In the genomic region with DNA sequence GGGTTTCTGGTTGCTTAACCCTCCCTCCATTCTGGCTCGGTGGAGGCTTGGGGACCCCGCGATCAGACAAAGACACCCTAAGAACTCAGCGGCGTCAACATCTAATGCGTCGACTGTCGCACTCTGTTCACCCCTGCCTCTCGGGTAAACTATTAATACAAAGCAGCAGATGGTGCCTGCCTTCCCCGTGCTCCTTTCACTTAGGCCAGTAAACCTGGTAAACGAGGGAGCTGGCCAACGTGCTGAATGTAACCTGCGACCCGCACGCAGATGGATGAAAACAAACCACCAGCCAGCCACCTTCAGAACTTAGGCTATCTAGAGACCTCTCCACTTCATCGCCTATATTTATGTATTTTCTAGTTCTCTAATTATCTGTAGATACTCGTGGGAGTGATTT, we compare ENCODE assay signal across 9 cellular contexts. TPM values are rescaled to one million over a fixed set of nuclear protein-coding genes. Genes with fewer than 3 reads are reported as not detected.
A peak's percentile ranks its signal among the peaks of the same experiment; 100 is the strongest.
DNase-seq lines count a peak whose midpoint lies in the region; ATAC-seq and TF ChIP-seq lines count a peak whose summit lies in the region.
"Had no signal": no experiment of that assay in that cellular context is flagged by ENCODE, and none has a peak within 500 bp of the region (broad histone marks: within the 10 kb centered on the region; RNA-seq: fewer than 3 reads in every experiment).

No MANE protein-coding gene starts in this region.

- CTCF ChIA-PET in SK-N-SH (lab: Yijun Ruan, JAX) (interaction anchor here (1.3 to 6.6 kb wide), 2 partner anchors 209 to 317 kb away, joined by 4 to 57 read pairs; no protein-coding TSS in a partner anchor), T-cell (lab: Charles Lee) (no interaction called here)

- H3K9ac ChIP-seq in SK-N-SH = no peak overlapping the region
- H3K9ac ChIP-seq: BLaER1 treated with 17β-estradiol and CSF1 and Interleukin-3, amounts not matched to agents 10 nM and 100 nM had no signal

- no peaks in the 10 kb centered on the region for H3K9me2 ChIP-seq in SK-N-SH

- no peak for TF ChIP-seq CTCF in SK-N-SH (IDR thresholded peaks at IDR 0.05)
- no peak for TF ChIP-seq CTCF in testis (IDR thresholded peaks at IDR 0.05)
- TF ChIP-seq CTCF in vagina (IDR thresholded peaks at IDR 0.05) = no peak

- H3K4me2 ChIP-seq in SK-N-SH = peak overlapping the region; percentile 95; the same call in 1 of the 2 replicates
- H3K4me2 ChIP-seq: BLaER1 treated with 17β-estradiol and CSF1 and Interleukin-3, amounts not matched to agents 10 nM and 100 nM had no signal

- peaks cover 0 to 8% (median 4%) of the 10 kb centered on the region in 3 donors for H3K9me3 Mint-ChIP-seq in T-cell

- ATAC-seq in SK-N-SH treated with all-trans-retinoic acid at 6 μM for 48 hours (no peak), T-cell (replicated peaks in 1 of 4) (no peak)

- H3K27ac Mint-ChIP-seq in T-cell = no peak overlapping the region

- H3K4me1 ChIP-seq in SK-N-SH (ENCODE audit: control insufficient read depth in 1 of 2, insufficient read depth in 2 of 2, low read depth in 1 of 2, low read length in 1 of 2) (peaks cover 0 to 15% of the 10 kb centered on the region in 2 experiments; a peak in 2 of 4 replicates), testis (peaks cover 9% of the 10 kb centered on the region), vagina (peaks cover 11% of the 10 kb centered on the region)

- H3K9me3 ChIP-seq in SK-N-SH = no peaks in the 10 kb centered on the region
- no peaks in the 10 kb centered on the region for H3K9me3 ChIP-seq in testis
- no peaks in the 10 kb centered on the region for H3K9me3 ChIP-seq in vagina

- DNase-seq in SK-N-SH (peak; percentile 2), SK-N-DZ (ENCODE audit: low spot score) (peak; percentile 64), head of caudate nucleus (peak in 22 of 42 donors; percentile 1 to 54 (median 13)), testis (peak; percentile 70), T-cell (no peak), vagina (ENCODE audit: extremely low spot score in 2 of 2) (no peak), cerebellar nuclear complex (lab: John Stamatoyannopoulos, UW) (no peak)

- intact Hi-C loops in head of caudate nucleus (cut with DNase I) = no loop called here
- intact Hi-C loops in testis (cut with DNase I; ENCODE audit: low total_unique reads) = no loop called here
- intact Hi-C loops in vagina (cut with DNase I) = no loop called here

- H3K27me3 Mint-ChIP-seq in T-cell = peaks cover 40 to 43% of the 10 kb centered on the region in 2 donors

- peaks cover 0 to 2% (median 0%) of the 10 kb centered on the region in 3 donors for H3K4me1 Mint-ChIP-seq in T-cell

- WGBS in SK-N-SH (ENCODE audit: low lambda C conversion rate) = 56% methylated on average over 13 of the region's 17 CpGs
- WGBS in testis, 2 donors = 1 to 5% methylated on average over 9 to 17 of the region's 17 CpGs

- H2AFZ ChIP-seq in SK-N-SH (ENCODE audit: low read depth) = no peak overlapping the region

- H3K4me3 ChIP-seq in SK-N-SH (ENCODE audit: low read depth in 2 of 2, low read length in 1 of 2) (no peak overlapping the region), testis (no peak overlapping the region), vagina (no peak overlapping the region)
- H3K4me3 ChIP-seq: BLaER1 treated with 17β-estradiol and CSF1 and Interleukin-3, amounts not matched to agents 10 nM and 100 nM had no signal

- H4K20me1 ChIP-seq in SK-N-SH (ENCODE audit: insufficient read depth) = no peaks in the 10 kb centered on the region
- H4K20me1 ChIP-seq: BLaER1 treated with 17β-estradiol and CSF1 and Interleukin-3, amounts not matched to agents 10 nM and 100 nM had no signal

- H3K36me3 ChIP-seq in SK-N-SH (replicated peaks in 1 of 2; ENCODE audit: control insufficient read depth in 1 of 2, insufficient read depth in 2 of 2, low read length in 1 of 2) (no peaks in the 10 kb centered on the region), testis (ENCODE audit: low read depth, missing control alignments) (no peaks in the 10 kb centered on the region), vagina (no peaks in the 10 kb centered on the region)
- H3K36me3 ChIP-seq: BLaER1 treated with 17β-estradiol and CSF1 and Interleukin-3, amounts not matched to agents 10 nM and 100 nM had no signal

- H3K4me3 Mint-ChIP-seq in T-cell = no peak overlapping the region

- peaks cover 8% of the 10 kb centered on the region for H3F3A ChIP-seq in SK-N-SH (replicated peaks; ENCODE audit: insufficient read depth)

- no peak for TF ChIP-seq EP300 in SK-N-SH (IDR thresholded peaks at IDR 0.05; ENCODE audit: borderline replicate concordance in 1 of 2, low read depth in 1 of 2, low read length in 1 of 2)

- TF ChIP-seq RAD21 in SK-N-SH (IDR thresholded peaks at IDR 0.05; ENCODE audit: low read length) = no peak

- POLR2A ChIA-PET in SK-N-SH (lab: Yijun Ruan, JAX) (no interaction called here), T-cell (lab: Charles Lee) (no interaction called here)

- no peaks in the 10 kb centered on the region; the same call in 1 of the 2 replicates for H3K79me2 ChIP-seq in SK-N-SH (ENCODE audit: insufficient read depth)

- TF ChIP-seq POLR2A in testis (IDR thresholded peaks at IDR 0.05) = no peak
- no peak for TF ChIP-seq POLR2A in vagina (IDR thresholded peaks at IDR 0.05)

- no peak overlapping the region for H3K27ac ChIP-seq in SK-N-SH (ENCODE audit: low read depth in 2 of 2, low read length in 1 of 2)
- H3K27ac ChIP-seq in testis = no peak overlapping the region
- no peak overlapping the region for H3K27ac ChIP-seq in vagina
- H3K27ac ChIP-seq: BLaER1 treated with 17β-estradiol and CSF1 and Interleukin-3, amounts not matched to agents 10 nM and 100 nM had no signal

- H3K27me3 ChIP-seq in SK-N-SH (ENCODE audit: insufficient read depth) (no peaks in the 10 kb centered on the region), testis (no peaks in the 10 kb centered on the region), vagina (no peaks in the 10 kb centered on the region)
- H3K27me3 ChIP-seq: BLaER1 treated with 17β-estradiol and CSF1 and Interleukin-3, amounts not matched to agents 10 nM and 100 nM had no signal

- no peaks in the 10 kb centered on the region for H3K36me3 Mint-ChIP-seq in T-cell

TF ChIP-seq in SK-N-SH, 30 proteins besides CTCF, POLR2A, EP300 and RAD21 (continues in another document):
- TF ChIP-seq ELF1 (IDR thresholded peaks at IDR 0.05) = no peak
- TF ChIP-seq, protein P1, sequence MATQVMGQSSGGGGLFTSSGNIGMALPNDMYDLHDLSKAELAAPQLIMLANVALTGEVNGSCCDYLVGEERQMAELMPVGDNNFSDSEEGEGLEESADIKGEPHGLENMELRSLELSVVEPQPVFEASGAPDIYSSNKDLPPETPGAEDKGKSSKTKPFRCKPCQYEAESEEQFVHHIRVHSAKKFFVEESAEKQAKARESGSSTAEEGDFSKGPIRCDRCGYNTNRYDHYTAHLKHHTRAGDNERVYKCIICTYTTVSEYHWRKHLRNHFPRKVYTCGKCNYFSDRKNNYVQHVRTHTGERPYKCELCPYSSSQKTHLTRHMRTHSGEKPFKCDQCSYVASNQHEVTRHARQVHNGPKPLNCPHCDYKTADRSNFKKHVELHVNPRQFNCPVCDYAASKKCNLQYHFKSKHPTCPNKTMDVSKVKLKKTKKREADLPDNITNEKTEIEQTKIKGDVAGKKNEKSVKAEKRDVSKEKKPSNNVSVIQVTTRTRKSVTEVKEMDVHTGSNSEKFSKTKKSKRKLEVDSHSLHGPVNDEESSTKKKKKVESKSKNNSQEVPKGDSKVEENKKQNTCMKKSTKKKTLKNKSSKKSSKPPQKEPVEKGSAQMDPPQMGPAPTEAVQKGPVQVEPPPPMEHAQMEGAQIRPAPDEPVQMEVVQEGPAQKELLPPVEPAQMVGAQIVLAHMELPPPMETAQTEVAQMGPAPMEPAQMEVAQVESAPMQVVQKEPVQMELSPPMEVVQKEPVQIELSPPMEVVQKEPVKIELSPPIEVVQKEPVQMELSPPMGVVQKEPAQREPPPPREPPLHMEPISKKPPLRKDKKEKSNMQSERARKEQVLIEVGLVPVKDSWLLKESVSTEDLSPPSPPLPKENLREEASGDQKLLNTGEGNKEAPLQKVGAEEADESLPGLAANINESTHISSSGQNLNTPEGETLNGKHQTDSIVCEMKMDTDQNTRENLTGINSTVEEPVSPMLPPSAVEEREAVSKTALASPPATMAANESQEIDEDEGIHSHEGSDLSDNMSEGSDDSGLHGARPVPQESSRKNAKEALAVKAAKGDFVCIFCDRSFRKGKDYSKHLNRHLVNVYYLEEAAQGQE (IDR thresholded peaks at IDR 0.05; ENCODE audit: low read depth, low read length) = peak; percentile 98

TF ChIP-seq in SK-N-SH treated with all-trans-retinoic acid at 6 μM for 48 hours, 23 proteins besides CTCF, POLR2A, EP300 and RAD21 (continues in another document):
- no peak for TF ChIP-seq OSR1 (CRISPR knock-in tag; IDR thresholded peaks at IDR 0.05)
- TF ChIP-seq ISL1 (CRISPR knock-in tag; IDR thresholded peaks at IDR 0.05) = no peak
- no peak for TF ChIP-seq ZNF565 (CRISPR knock-in tag; conservative IDR thresholded peaks at IDR 0.05; ENCODE audit: low read depth)
- TF ChIP-seq ZFP30 (CRISPR knock-in tag; IDR thresholded peaks at IDR 0.05) = no peak
- TF ChIP-seq ZFP3 (CRISPR knock-in tag; IDR thresholded peaks at IDR 0.05) = no peak
- no peak for TF ChIP-seq TOX (CRISPR knock-in tag; IDR thresholded peaks at IDR 0.05; ENCODE audit: borderline replicate concordance)
- TF ChIP-seq SNAI2 (CRISPR knock-in tag; IDR thresholded peaks at IDR 0.05) = no peak
- TF ChIP-seq, protein P2, sequence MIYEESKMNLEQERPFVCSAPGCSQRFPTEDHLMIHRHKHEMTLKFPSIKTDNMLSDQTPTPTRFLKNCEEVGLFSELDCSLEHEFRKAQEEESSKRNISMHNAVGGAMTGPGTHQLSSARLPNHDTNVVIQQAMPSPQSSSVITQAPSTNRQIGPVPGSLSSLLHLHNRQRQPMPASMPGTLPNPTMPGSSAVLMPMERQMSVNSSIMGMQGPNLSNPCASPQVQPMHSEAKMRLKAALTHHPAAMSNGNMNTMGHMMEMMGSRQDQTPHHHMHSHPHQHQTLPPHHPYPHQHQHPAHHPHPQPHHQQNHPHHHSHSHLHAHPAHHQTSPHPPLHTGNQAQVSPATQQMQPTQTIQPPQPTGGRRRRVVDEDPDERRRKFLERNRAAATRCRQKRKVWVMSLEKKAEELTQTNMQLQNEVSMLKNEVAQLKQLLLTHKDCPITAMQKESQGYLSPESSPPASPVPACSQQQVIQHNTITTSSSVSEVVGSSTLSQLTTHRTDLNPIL (CRISPR knock-in tag; IDR thresholded peaks at IDR 0.05; ENCODE audit: low read depth) = no peak
- no peak for TF ChIP-seq BACH2 (CRISPR knock-in tag; IDR thresholded peaks at IDR 0.05; ENCODE audit: borderline replicate concordance)
- no peak for TF ChIP-seq PPARA (CRISPR knock-in tag; IDR thresholded peaks at IDR 0.05; ENCODE audit: borderline replicate concordance)
- TF ChIP-seq ZC3H10 (CRISPR knock-in tag; IDR thresholded peaks at IDR 0.05) = no peak

RNA-seq across cellular contexts. Expression of a gene that starts 0.8 kb away (rescaled TPM):
- polyA plus RNA-seq in SK-N-SH (2012; rRNA removed) (5.8 and 7.3 TPM in 2 replicates), testis (ENCODE audit: insufficient read depth, low read depth, low replicate concordance) (8.6 TPM)
- 5.6 and 6.6 TPM in 2 replicates for polyA plus RNA-seq in SK-N-SH (2012; cell fraction: cytosol; rRNA removed)
- 10.8 and 18.0 TPM in 2 replicates for polyA plus RNA-seq in SK-N-SH (2012; cell fraction: nucleus; rRNA removed)
- polyA plus RNA-seq in SK-N-DZ (2014; cell fraction: cytosol; rRNA removed) = 19.3 and 28.9 TPM in 2 replicates
- polyA plus RNA-seq in SK-N-DZ (2014; cell fraction: nucleus; rRNA removed) = 48.2 and 52.2 TPM in 2 replicates
- total RNA-seq in testis (10 to 100 TPM; 21.6 to 56.4 TPM), T-cell (under 1 TPM in 1 of 5 donors, not detected in 4; 0.49 TPM), vagina (12.8 TPM)

Comparison
In these comparisons a context has a peak if more than half of its experiments do, and no peak if none do; other contexts are left out.
1. DNase-seq: peak in SK-N-SH (single experiment), SK-N-DZ (single experiment), head of caudate nucleus (22 of 42) and testis (single experiment); none in T-cell (0 of 34), vagina (0 of 2) and cerebellar nuclear complex (0 of 2).